Comparison of ENCODE assay signal across 9 cellular contexts in genomic region chr11:35330924-35331323, GRCh38.
DNase-seq lines count a peak whose midpoint lies in the region; ATAC-seq and TF ChIP-seq lines count a peak whose summit lies in the region.
"Had no signal": no experiment of that assay in that cellular context is flagged by ENCODE, and none has a peak within 500 bp of the region (broad histone marks: within the 10 kb centered on the region; RNA-seq: fewer than 3 reads in every experiment).

No MANE protein-coding gene starts in this region.

- intact Hi-C loops in A673 (cut with micrococcal nuclease; ENCODE audit: unreplicated experiment), result no loop called here

- no peaks in the 10 kb centered on the region for H3K27me3 ChIP-seq in A673 (replicated peaks; ENCODE audit: insufficient read depth, low read depth, low read length, poor library complexity)
- H3K27me3 ChIP-seq in brain microvascular endothelial cell (replicated peaks), result no peaks in the 10 kb centered on the region

- no peaks in the 10 kb centered on the region for H3K36me3 ChIP-seq in A673 (ENCODE audit: insufficient read depth, low read length, poor library complexity, severe bottlenecking)
- no peaks in the 10 kb centered on the region for H3K36me3 ChIP-seq in brain microvascular endothelial cell (replicated peaks)

- no peaks in the 10 kb centered on the region for H3K9me3 ChIP-seq in A673 (ENCODE audit: low read depth, low read length, poor library complexity, severe bottlenecking)

- CTCF ChIA-PET in A673 (lab: Charles Lee), result no interaction called here

- ATAC-seq in GM21447 (IDR thresholded peaks at IDR 0.05; ENCODE audit: unreplicated experiment), result peak; percentile 47

- no TSS peak for BruUV-seq in A673 (replicated peaks; lab: Mats Ljungman, UMichigan)

- in situ Hi-C loops in brain microvascular endothelial cell (cut with HindIII; ENCODE audit: low pct_ligation_motif_present, low sequenced_read_pairs), result no loop called here

- DNase-seq in GM12865 (ENCODE audit: low read depth) (peak; percentile 69), T-helper 9 cell (peak; percentile 20), epithelial cell of esophagus (ENCODE audit: low read depth) (peak; percentile 11), A673 (ENCODE audit: low spot score) (no peak), ureter (ENCODE audit: low spot score) (no peak), brain microvascular endothelial cell (no peak), SIG-M5 treated with dmso at 0.1 percent for 504 hours (lab: John Stamatoyannopoulos, UW; ENCODE audit: unreplicated experiment) (no peak)
- DNase-seq: NCI-H2029 treated with DMSO at 0.1 percent for 48 hours had no signal

- no peaks in the 10 kb centered on the region for H3K4me1 ChIP-seq in A673 (ENCODE audit: insufficient read depth, low read length, poor library complexity, severe bottlenecking)

- TF ChIP-seq CTCF in GM12865 (IDR thresholded peaks at IDR 0.05; ENCODE audit: insufficient read depth, low read depth, low read length, missing control alignments) (no peak), epithelial cell of esophagus (IDR thresholded peaks at IDR 0.05; ENCODE audit: insufficient read depth, low read depth, low read length, missing control alignments) (no peak), A673 (conservative IDR thresholded peaks at IDR 0.05; ENCODE audit: low read depth, low read length) (no peak), brain microvascular endothelial cell (IDR thresholded peaks at IDR 0.05; ENCODE audit: low read depth, low read length, missing control alignments) (no peak)

- H3K27ac ChIP-seq in A673 (ENCODE audit: low read depth, low read length, poor library complexity, severe bottlenecking) (no peak overlapping the region), brain microvascular endothelial cell (no peak overlapping the region)

- H3K4me3 ChIP-seq in GM12865 (ENCODE audit: low read depth, low read length), result no peak overlapping the region
- H3K4me3 ChIP-seq in epithelial cell of esophagus (ENCODE audit: low read length), result no peak overlapping the region
- H3K4me3 ChIP-seq in A673 (ENCODE audit: low read depth, low read length, poor library complexity, severe bottlenecking), result no peak overlapping the region
- H3K4me3 ChIP-seq in brain microvascular endothelial cell (ENCODE audit: low read depth, low read length), result no peak overlapping the region

- POLR2A ChIA-PET in A673 (lab: Charles Lee; ENCODE audit: low non-redundant PET), result interaction anchor here (0.6 kb wide), 1 partner anchor 1179 kb away, joined by 3 read pairs; no protein-coding TSS in a partner anchor

Comparison
In these comparisons a context has a peak if more than half of its experiments do, and no peak if none do; other contexts are left out.
1. DNase-seq: peak in GM12865 (single experiment), T-helper 9 cell (single experiment) and epithelial cell of esophagus (single experiment); none in A673 (single experiment), ureter (single experiment), brain microvascular endothelial cell (single experiment) and SIG-M5 treated with dmso at 0.1 percent for 504 hours (single experiment).